Comparison of ENCODE assay signal across 11 cellular contexts in genomic region chr11:12581923-12582322, GRCh38.
DNase-seq lines count a peak whose midpoint lies in the region; ATAC-seq and TF ChIP-seq lines count a peak whose summit lies in the region.
"Had no signal": no experiment of that assay in that cellular context is flagged by ENCODE, and none has a peak within 500 bp of the region (broad histone marks: within the 10 kb centered on the region; RNA-seq: fewer than 3 reads in every experiment).

No MANE protein-coding gene starts in this region.

- peaks cover 13% of the 10 kb centered on the region for H3K4me1 Mint-ChIP-seq in Caco-2 (ENCODE audit: low read depth, unreplicated experiment)
- H3K4me1 Mint-ChIP-seq: naive B cell had no signal

- 77% methylated on average over 1 of the region's 1 CpG for WGBS in esophagus muscularis mucosa

- no peak for TF ChIP-seq POLR2A in esophagus muscularis mucosa (IDR thresholded peaks at IDR 0.05; ENCODE audit: low read depth)

- no peak for TF ChIP-seq CTCF in AG04450 (IDR thresholded peaks at IDR 0.05; ENCODE audit: low read depth, low read length)
- no peak for TF ChIP-seq CTCF in Caco-2 (IDR thresholded peaks at IDR 0.05; ENCODE audit: insufficient read depth in 1 of 2, low read depth in 1 of 2, low read length in 1 of 2, severe bottlenecking in 1 of 2, unreplicated experiment in 1 of 2)
- no peak for TF ChIP-seq CTCF in esophagus muscularis mucosa (IDR thresholded peaks at IDR 0.05)

- no peaks in the 10 kb centered on the region for H3K36me3 ChIP-seq in SJSA1
- H3K36me3 ChIP-seq in Caco-2 (ENCODE audit: control insufficient read depth, insufficient read depth, low read length): no peaks in the 10 kb centered on the region
- no peaks in the 10 kb centered on the region for H3K36me3 ChIP-seq in esophagus muscularis mucosa

- H3K27ac Mint-ChIP-seq in Caco-2 (ENCODE audit: unreplicated experiment): no peak overlapping the region
- H3K27ac Mint-ChIP-seq: naive B cell had no signal

- no TSS peak for BruUV-seq in Caco-2 (replicated peaks; lab: Mats Ljungman, UMichigan)

- H3K4me1 ChIP-seq in SJSA1 (replicated peaks) (peaks cover 6% of the 10 kb centered on the region; the same call in 1 of the 2 replicates), Caco-2 (no peaks in the 10 kb centered on the region), esophagus muscularis mucosa (peaks cover 6 to 17% (median 16%) of the 10 kb centered on the region in 4 donors)

- no peaks in the 10 kb centered on the region for H3K27me3 ChIP-seq in AG04450 (ENCODE audit: control insufficient read depth, insufficient read depth, low read length)
- no peaks in the 10 kb centered on the region for H3K27me3 ChIP-seq in SJSA1 (replicated peaks)
- H3K27me3 ChIP-seq in Caco-2 (replicated peaks; ENCODE audit: control insufficient read depth, insufficient read depth, low read length): no peaks in the 10 kb centered on the region
- H3K27me3 ChIP-seq in esophagus muscularis mucosa: no peaks in the 10 kb centered on the region

- CTCF ChIA-PET in AG04450 (lab: Charles Lee): interaction anchor here (1.8 kb wide), 1 partner anchor 250 kb away, joined by 6 read pairs; no protein-coding TSS in a partner anchor
- CTCF ChIA-PET in Caco-2 (lab: Charles Lee): no interaction called here

- H3K27ac ChIP-seq in AG04450 (ENCODE audit: low read depth, low read length) (no peak overlapping the region), SJSA1 (no peak overlapping the region), esophagus muscularis mucosa (replicated peaks in 1 of 4) (no peak overlapping the region)

- H3K9me3 ChIP-seq in AG04450 (ENCODE audit: control insufficient read depth, insufficient read depth, low read length): no peaks in the 10 kb centered on the region
- H3K9me3 ChIP-seq in SJSA1 (replicated peaks): no peaks in the 10 kb centered on the region
- H3K9me3 ChIP-seq in Caco-2: 0 out of 2 replicates have a peak, but pooled peaks cover 2% of the 10 kb centered on the region
- no peaks in the 10 kb centered on the region for H3K9me3 ChIP-seq in esophagus muscularis mucosa

- DNase-seq in AG04450 (ENCODE audit: low read depth, low spot score) (peak; percentile 38), H4 (ENCODE audit: low spot score) (peak; percentile 61), SJSA1 (ENCODE audit: low read depth in 1 of 2, low spot score in 2 of 2) (peak; percentile 29 to 45), iPS-NIHi11 (ENCODE audit: low spot score) (peak; percentile 46), GDM1 (lab: John Stamatoyannopoulos, UW) (no peak), Caco-2 (no peak), esophagus muscularis mucosa (ENCODE audit: extremely low spot score) (no peak)
- DNase-seq in stimulated activated naive CD8-positive, alpha-beta T cell treated with anti-CD3 and anti-CD28 coated beads, Interleukin-15, Interleukin-2, amounts not matched to agents 100 U/mL and 50 U/mL, for 24 hours: no peak
- DNase-seq: activated CD4-positive, alpha-beta T cell treated with anti-CD3 and anti-CD28 coated beads for 48 hours; GF-D8; naive B cell had no signal

- no peak overlapping the region for H3K4me3 Mint-ChIP-seq in Caco-2 (ENCODE audit: unreplicated experiment)
- H3K4me3 Mint-ChIP-seq: naive B cell had no signal

- TF ChIP-seq EP300 in esophagus muscularis mucosa (IDR thresholded peaks at IDR 0.05): no peak

- intact Hi-C loops in Caco-2 (cut with micrococcal nuclease; ENCODE audit: unreplicated experiment): no loop called here
- intact Hi-C loops in esophagus muscularis mucosa (cut with DNase I): no loop called here

- POLR2A ChIA-PET in AG04450 (lab: Yijun Ruan, JAX) (no interaction called here), Caco-2 (lab: Charles Lee) (no interaction called here)

- ATAC-seq in stimulated activated naive CD8-positive, alpha-beta T cell treated with anti-CD3 and anti-CD28 coated beads, Interleukin-15, Interleukin-2, amounts not matched to agents 100 U/mL and 50 U/mL, for 24 hours: no peak

- H3K9me3 Mint-ChIP-seq in Caco-2 (ENCODE audit: unreplicated experiment): no peaks in the 10 kb centered on the region

- no peaks in the 10 kb centered on the region for H3K27me3 Mint-ChIP-seq in Caco-2 (ENCODE audit: insufficient read depth, unreplicated experiment)

- no peak overlapping the region for H3K4me3 ChIP-seq in AG04450 (ENCODE audit: low read depth, low read length)
- no peak overlapping the region for H3K4me3 ChIP-seq in SJSA1
- H3K4me3 ChIP-seq in Caco-2 (ENCODE audit: low read depth, low read length): no peak overlapping the region
- H3K4me3 ChIP-seq in esophagus muscularis mucosa: no peak overlapping the region

- no peaks in the 10 kb centered on the region for H3K36me3 Mint-ChIP-seq in Caco-2 (ENCODE audit: insufficient read depth, unreplicated experiment)
- H3K36me3 Mint-ChIP-seq: naive B cell had no signal

Comparison
In these comparisons a context has a peak if more than half of its experiments do, and no peak if none do; other contexts are left out.
1. DNase-seq: peak in AG04450 (single experiment), H4 (single experiment), SJSA1 (2 of 2) and iPS-NIHi11 (single experiment); none in GDM1 (single experiment), Caco-2 (0 of 2), esophagus muscularis mucosa (single experiment) and stimulated activated naive CD8-positive, alpha-beta T cell treated with anti-CD3 and anti-CD28 coated beads, Interleukin-15, Interleukin-2, amounts not matched to agents 100 U/mL and 50 U/mL, for 24 hours (single experiment).